In genomic region chr10:72011468-72011867, GRCh38 we compare ENCODE assay signal across 17 cellular contexts. TPM values are rescaled to one million over a fixed set of nuclear protein-coding genes. Genes with fewer than 3 reads are reported as not detected.
A peak's percentile ranks its signal among the peaks of the same experiment; 100 is the strongest.
DNase-seq lines count a peak whose midpoint lies in the region; ATAC-seq and TF ChIP-seq lines count a peak whose summit lies in the region.
"Had no signal": no experiment of that assay in that cellular context is flagged by ENCODE, and none has a peak within 500 bp of the region (broad histone marks: within the 10 kb centered on the region; RNA-seq: fewer than 3 reads in every experiment).

No MANE protein-coding gene starts in this region.

- H3K27ac ChIP-seq in lower lobe of right lung = peak overlapping the region; percentile 86
- peak overlapping the region; percentile 44 for H3K27ac ChIP-seq in rectal smooth muscle tissue (ENCODE audit: low read depth, low read length)
- H3K27ac ChIP-seq in left lung = no peak overlapping the region
- no peak overlapping the region for H3K27ac ChIP-seq in colonic mucosa
- H3K27ac ChIP-seq: neutrophil had no signal

- DNase-seq in Ammon's horn (ENCODE audit: low spot score) = peak; percentile 91
- peak in 43 of 56 donors; percentile 17 to 86 (median 60) for DNase-seq in amygdala (lab: John Stamatoyannopoulos, UW)
- DNase-seq in lower lobe of right lung = no peak
- DNase-seq in left lung = no peak
- DNase-seq in NCI-H526 treated with DMSO at 0.1 percent for 48 hours (lab: John Stamatoyannopoulos, UW) = no peak
- DNase-seq in mucosa of gallbladder (ENCODE audit: low spot score) = no peak
- no peak for DNase-seq in colonic mucosa
- DNase-seq: activated CD4-positive, alpha-beta T cell treated with anti-CD3 and anti-CD28 coated beads for 48 hours; CD4-positive, alpha-beta memory T cell; DMS53; effector CD8-positive, alpha-beta T cell; NCI-H1694; NCI-H226; stimulated activated CD8-positive, alpha-beta memory T cell treated with anti-CD3 and anti-CD28 coated beads, Interleukin-4, amount 100 ng/mL, for 48 hours had no signal

- H3K4me1 ChIP-seq in lower lobe of right lung (peaks cover 40% of the 10 kb centered on the region), rectal smooth muscle tissue (ENCODE audit: control insufficient read depth, insufficient read depth, low read length) (peaks cover 34% of the 10 kb centered on the region), left lung (peaks cover 8 to 16% of the 10 kb centered on the region in 2 donors), colonic mucosa (no peaks in the 10 kb centered on the region)

- no peak for TF ChIP-seq CTCF in lower lobe of right lung (IDR thresholded peaks at IDR 0.05)
- TF ChIP-seq CTCF in left lung (IDR thresholded peaks at IDR 0.05) = no peak
- no peak for TF ChIP-seq CTCF in colonic mucosa (IDR thresholded peaks at IDR 0.05)

- ATAC-seq in lower lobe of right lung = no peak
- no peak for ATAC-seq in left lung

- H3K4me3 ChIP-seq in lower lobe of right lung = no peak overlapping the region
- no peak overlapping the region for H3K4me3 ChIP-seq in rectal smooth muscle tissue (ENCODE audit: low read length)
- H3K4me3 ChIP-seq in left lung = no peak overlapping the region
- H3K4me3 ChIP-seq in colonic mucosa = no peak overlapping the region
- H3K4me3 ChIP-seq: smooth muscle cell had no signal

- no peak overlapping the region for H3K9ac ChIP-seq in rectal smooth muscle tissue (ENCODE audit: low read length)
- no peak overlapping the region for H3K9ac ChIP-seq in colonic mucosa (ENCODE audit: low read depth in 2 of 2, low read length in 2 of 2)

- H3K9me3 ChIP-seq in lower lobe of right lung (no peaks in the 10 kb centered on the region), left lung (no peaks in the 10 kb centered on the region), colonic mucosa (no peaks in the 10 kb centered on the region)
- H3K9me3 ChIP-seq: neutrophil had no signal

- no peaks in the 10 kb centered on the region for H3K27me3 ChIP-seq in lower lobe of right lung (ENCODE audit: low read depth)
- H3K27me3 ChIP-seq in rectal smooth muscle tissue (ENCODE audit: control insufficient read depth, insufficient read depth, low read length) = no peaks in the 10 kb centered on the region
- H3K27me3 ChIP-seq in left lung = no peaks in the 10 kb centered on the region
- no peaks in the 10 kb centered on the region for H3K27me3 ChIP-seq in colonic mucosa
- H3K27me3 ChIP-seq: neutrophil had no signal

- peaks cover 14% of the 10 kb centered on the region for H3K36me3 ChIP-seq in lower lobe of right lung
- no peaks in the 10 kb centered on the region for H3K36me3 ChIP-seq in rectal smooth muscle tissue (ENCODE audit: control insufficient read depth, insufficient read depth, low read length)
- H3K36me3 ChIP-seq in left lung = peaks cover 0 to 16% of the 10 kb centered on the region in 2 donors
- H3K36me3 ChIP-seq in colonic mucosa = no peaks in the 10 kb centered on the region
- H3K36me3 ChIP-seq: neutrophil had no signal

- intact Hi-C loops in lower lobe of right lung (cut with DNase I) = no loop called here
- intact Hi-C loops in left lung (cut with DNase I) = no loop called here
- intact Hi-C loops in colonic mucosa (cut with DNase I) = no loop called here

RNA-seq across cellular contexts. Expression of gene CHST3, which starts 47.3 kb away (rescaled TPM):
- total RNA-seq in lower lobe of right lung (12.0 TPM), left lung (10 to 100 TPM; 10.3 to 20.1 TPM), mucosa of gallbladder (10.3 TPM), colonic mucosa (1 to 10 TPM; 2.5 to 3.4 TPM)
- total RNA-seq: CD4-positive, alpha-beta memory T cell had no signal

Comparison
In these comparisons a context has a peak if more than half of its experiments do, and no peak if none do; other contexts are left out.
1. DNase-seq: peak in Ammon's horn (single experiment) and amygdala (43 of 56); none in lower lobe of right lung (single experiment), left lung (0 of 2), NCI-H526 treated with DMSO at 0.1 percent for 48 hours (single experiment), mucosa of gallbladder (single experiment) and colonic mucosa (single experiment).
2. H3K27ac ChIP-seq: peak in lower lobe of right lung (single experiment) and rectal smooth muscle tissue (single experiment); none in left lung (0 of 2) and colonic mucosa (single experiment).